Comparison of ENCODE assay signal across 12 cellular contexts in the genomic region with DNA sequence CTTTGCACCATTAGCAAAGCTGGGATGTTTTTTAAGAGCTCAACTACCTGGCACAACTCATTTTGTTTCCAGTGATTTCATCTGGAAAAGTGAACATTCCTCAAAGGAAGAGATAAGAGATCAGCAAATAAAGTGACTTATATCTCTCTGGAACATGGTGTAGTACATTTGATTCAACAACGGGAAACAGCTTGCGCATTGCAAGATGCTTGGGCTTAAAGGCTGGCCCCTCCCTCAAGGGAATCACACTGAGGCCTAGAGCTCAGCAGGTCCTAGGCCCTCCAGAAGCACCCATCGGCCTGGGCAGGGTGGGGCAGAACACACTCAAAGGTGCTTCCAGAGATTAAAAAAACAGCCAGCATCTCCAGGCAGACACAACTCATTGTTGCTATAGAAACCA.
DNase-seq lines count a peak whose midpoint lies in the region; ATAC-seq and TF ChIP-seq lines count a peak whose summit lies in the region.
"Had no signal": no experiment of that assay in that cellular context is flagged by ENCODE, and none has a peak within 500 bp of the region (broad histone marks: within the 10 kb centered on the region; RNA-seq: fewer than 3 reads in every experiment).

No MANE protein-coding gene starts in this region.

- no peak for ATAC-seq in stimulated activated naive B cell treated with anti-CD40 and anti-IgM and Interleukin-4, amounts not matched to agents 10 μg/mL and 1 μg/mL and 100 μg/mL, for 72 hours (replicated peaks)
- ATAC-seq in left lobe of liver = no peak
- no peak for ATAC-seq in GM18517 (IDR thresholded peaks at IDR 0.05; ENCODE audit: unreplicated experiment)
- no peak for ATAC-seq in GM21723 (IDR thresholded peaks at IDR 0.05; ENCODE audit: unreplicated experiment)

- H3K27ac ChIP-seq in ascending aorta (peak overlapping the region; percentile 92 to 94), layer of hippocampus (ENCODE audit: low read depth, low read length) (peak overlapping the region; percentile 42)

- peaks cover 59 to 92% of the 10 kb centered on the region in 2 donors for H3K4me1 Mint-ChIP-seq in stimulated activated naive B cell treated with anti-CD40 and anti-IgM and Interleukin-4, amounts not matched to agents 10 μg/mL and 1 μg/mL and 100 μg/mL, for 72 hours

- TF ChIP-seq CTCF in ascending aorta (IDR thresholded peaks at IDR 0.05) = no peak

- H3K36me3 ChIP-seq in ascending aorta = no peaks in the 10 kb centered on the region

- no peaks in the 10 kb centered on the region for H3K9me3 Mint-ChIP-seq in stimulated activated naive B cell treated with anti-CD40 and anti-IgM and Interleukin-4, amounts not matched to agents 10 μg/mL and 1 μg/mL and 100 μg/mL, for 72 hours

- peak in 60 of 76 experiments; percentile 12 to 73 (median 40) for DNase-seq in HUDEP-2 (lab: John Stamatoyannopoulos, UW; ENCODE audit: unreplicated experiment in 76 of 76)
- no peak for DNase-seq in ascending aorta (ENCODE audit: low spot score in 2 of 2)
- DNase-seq in stimulated activated naive B cell treated with anti-CD40 and anti-IgM and Interleukin-4, amounts not matched to agents 10 μg/mL and 1 μg/mL and 100 μg/mL, for 72 hours = no peak
- DNase-seq in left lobe of liver (ENCODE audit: low spot score) = no peak
- no peak for DNase-seq in SW480 (ENCODE audit: low spot score)
- DNase-seq: activated CD4-positive, alpha-beta T cell treated with anti-CD3 and anti-CD28 coated beads, Interleukin-2, amount 50 U/mL, for 48 hours; activated naive CD4-positive, alpha-beta T cell treated with anti-CD3 and anti-CD28 coated beads, Interleukin-2, amount 50 U/mL, for 16 hours; NCI-H774 had no signal

- H3K27me3 Mint-ChIP-seq in stimulated activated naive B cell treated with anti-CD40 and anti-IgM and Interleukin-4, amounts not matched to agents 10 μg/mL and 1 μg/mL and 100 μg/mL, for 72 hours = no peaks in the 10 kb centered on the region
- H3K27me3 Mint-ChIP-seq: progenitor cell of endocrine pancreas had no signal

- peak overlapping the region; percentile 83 for H3K27ac Mint-ChIP-seq in stimulated activated naive B cell treated with anti-CD40 and anti-IgM and Interleukin-4, amounts not matched to agents 10 μg/mL and 1 μg/mL and 100 μg/mL, for 72 hours
- H3K27ac Mint-ChIP-seq: progenitor cell of endocrine pancreas had no signal

- peaks cover 35 to 87% of the 10 kb centered on the region in 2 donors for H3K4me1 ChIP-seq in ascending aorta

- H3K9me3 ChIP-seq in ascending aorta = no peaks in the 10 kb centered on the region

- H3K36me3 Mint-ChIP-seq in stimulated activated naive B cell treated with anti-CD40 and anti-IgM and Interleukin-4, amounts not matched to agents 10 μg/mL and 1 μg/mL and 100 μg/mL, for 72 hours = peaks cover 1 to 5% of the 10 kb centered on the region in 2 donors

- no peak overlapping the region for H3K4me3 Mint-ChIP-seq in stimulated activated naive B cell treated with anti-CD40 and anti-IgM and Interleukin-4, amounts not matched to agents 10 μg/mL and 1 μg/mL and 100 μg/mL, for 72 hours

- H3K27me3 ChIP-seq in ascending aorta (no peaks in the 10 kb centered on the region), layer of hippocampus (ENCODE audit: control insufficient read depth, insufficient read depth, low read length) (no peaks in the 10 kb centered on the region)

- intact Hi-C loops in ascending aorta (cut with DNase I) = no loop called here

- H3K4me3 ChIP-seq in ascending aorta = no peak overlapping the region

Comparison
In these comparisons a context has a peak if more than half of its experiments do, and no peak if none do; other contexts are left out.
1. DNase-seq: peak in HUDEP-2 (60 of 76); none in ascending aorta (0 of 2), stimulated activated naive B cell treated with anti-CD40 and anti-IgM and Interleukin-4, amounts not matched to agents 10 μg/mL and 1 μg/mL and 100 μg/mL, for 72 hours (single experiment), left lobe of liver (single experiment) and SW480 (single experiment).